In the genomic region with DNA sequence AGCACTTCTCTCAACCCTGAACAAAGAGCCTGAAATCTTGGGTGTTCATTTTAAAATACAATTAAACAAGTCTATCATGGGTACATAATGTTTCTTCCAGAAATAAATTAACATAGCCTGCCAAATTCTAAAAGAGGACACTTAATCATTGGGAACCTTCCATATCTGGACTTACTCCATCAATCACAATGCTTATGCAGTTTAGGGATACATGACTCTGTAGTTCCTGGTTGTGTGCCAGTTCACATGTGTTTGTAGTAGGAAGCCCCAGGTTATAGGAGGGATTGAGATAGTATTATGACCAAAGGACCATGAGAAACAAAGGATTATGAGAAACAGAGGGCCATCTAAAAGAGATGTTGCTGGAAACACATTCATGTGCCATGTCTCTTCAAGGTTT, we compare ENCODE assay signal across 32 cellular contexts. TPM values are rescaled to one million over a fixed set of nuclear protein-coding genes. Genes with fewer than 3 reads are reported as not detected.
"Had no signal": no experiment of that assay in that cellular context is flagged by ENCODE, and none has a peak within 500 bp of the region (broad histone marks: within the 10 kb centered on the region; RNA-seq: fewer than 3 reads in every experiment).

No MANE protein-coding gene starts in this region.

- H3K4me3 ChIP-seq: esophagus muscularis mucosa, gastrocnemius medialis had no signal

- DNase-seq: activated B cell treated with CpG ODN at 0.5 μM for 24 hours; activated CD4-positive, alpha-beta T cell treated with anti-CD3 and anti-CD28 coated beads for 48 hours; activated CD4-positive, alpha-beta T cell treated with anti-CD3 and anti-CD28 coated beads, Interleukin-2, amount 50 U/mL, for 1 hour; activated CD4-positive, alpha-beta T cell treated with anti-CD3 and anti-CD28 coated beads, Interleukin-2, amount 50 U/mL, for 48 hours; activated CD8-positive, alpha-beta memory T cell treated with anti-CD3 and anti-CD28 coated beads for 24 hours; activated CD8-positive, alpha-beta T cell treated with anti-CD3 and anti-CD28 coated beads for 36 hours; activated effector memory CD4-positive, alpha-beta T cell treated with Interleukin-2 at 50 U/mL for 16 hours; activated gamma-delta T cell treated with Interleukin-2 at 50 U/mL for 16 hours; activated naive CD4-positive, alpha-beta T cell treated with anti-CD3 and anti-CD28 coated beads, Interleukin-2, amount 50 U/mL, for 16 hours; activated naive CD4-positive, alpha-beta T cell treated with Interleukin-2 at 50 U/mL for 16 hours; activated T-cell treated with anti-CD3 and anti-CD28 coated beads, Interleukin-2, amount 50 U/mL, for 4 hours; amniotic stem cell; anterior cingulate cortex; brain microvascular endothelial cell; caudate nucleus; cortex of kidney; dermis blood vessel endothelial cell; effector CD4-positive, alpha-beta T cell; effector memory CD8-positive, alpha-beta T cell; erythroblast; foreskin keratinocyte; gastrocnemius medialis; glutamatergic neuron; T-helper 1 cell; T-helper 17 cell; T1000; WERI-Rb-1 had no signal

- H3K27ac ChIP-seq: brain microvascular endothelial cell, esophagus muscularis mucosa, foreskin keratinocyte, gastrocnemius medialis, WERI-Rb-1 had no signal

- ATAC-seq: activated CD4-positive, CD25-positive, alpha-beta regulatory T cell treated with anti-CD3 and anti-CD28 coated beads, Interleukin-2, amount 50 U/mL, for 24 hours; activated CD8-positive, alpha-beta T cell treated with anti-CD3 and anti-CD28 coated beads for 36 hours; activated T-cell treated with anti-CD3 and anti-CD28 coated beads, Interleukin-2, amount 50 U/mL, for 4 hours; activated T-helper 17 cell treated with anti-CD3 and anti-CD28 coated beads, Interleukin-2, amount 50 U/mL, for 72 hours; effector memory CD8-positive, alpha-beta T cell; foreskin keratinocyte; gastrocnemius medialis; T-helper 17 cell had no signal

- H3K27me3 ChIP-seq: brain microvascular endothelial cell, esophagus muscularis mucosa, gastrocnemius medialis had no signal

- H3K36me3 ChIP-seq: brain microvascular endothelial cell, esophagus muscularis mucosa, gastrocnemius medialis, WERI-Rb-1 had no signal

- H3K4me1 ChIP-seq: esophagus muscularis mucosa, foreskin keratinocyte had no signal

- H3K9me3 ChIP-seq: esophagus muscularis mucosa, gastrocnemius medialis had no signal

RNA-seq across cellular contexts. Expression of a gene that starts 19.1 kb away (rescaled TPM):
- total RNA-seq: activated B cell treated with CpG ODN at 0.5 μM for 24 hours; activated CD8-positive, alpha-beta T cell treated with anti-CD3 and anti-CD28 coated beads for 36 hours; activated T-cell treated with anti-CD3 and anti-CD28 coated beads, Interleukin-2, amount 50 U/mL, for 4 hours; bronchial epithelial cell; chondrocyte; dermis blood vessel endothelial cell; foreskin keratinocyte had no signal
- polyA plus RNA-seq: foreskin keratinocyte had no signal
